Comparison of ENCODE assay signal across 24 cellular contexts in genomic region chr2:237624565-237624964, GRCh38. TPM values are rescaled to one million over a fixed set of nuclear protein-coding genes. Genes with fewer than 3 reads are reported as not detected.
DNase-seq lines count a peak whose midpoint lies in the region; ATAC-seq, FAIRE-seq and TF ChIP-seq lines count a peak whose summit lies in the region.
"Had no signal": no experiment of that assay in that cellular context is flagged by ENCODE, and none has a peak within 500 bp of the region (broad histone marks: within the 10 kb centered on the region; RNA-seq: fewer than 3 reads in every experiment).

No MANE protein-coding gene starts in this region.

- H3K27me3 Mint-ChIP-seq in activated naive CD4-positive, alpha-beta T cell treated with anti-CD3 and anti-CD28 coated beads for 36 hours (ENCODE audit: low read depth): peaks cover 6% of the 10 kb centered on the region
- peaks cover 79% of the 10 kb centered on the region for H3K27me3 Mint-ChIP-seq in activated naive CD4-positive, alpha-beta T cell treated with anti-CD3 and anti-CD28 coated beads, Interleukin-2, amount 10 ng/mL, durations not matched to agents 7 days and 5 days
- H3K27me3 Mint-ChIP-seq in stimulated activated naive B cell treated with anti-CD40 and anti-IgM and Interleukin-4, amounts not matched to agents 10 μg/mL and 1 μg/mL and 100 μg/mL, for 72 hours: peaks cover 10 to 15% of the 10 kb centered on the region in 2 donors

- no peak overlapping the region for H2AFZ ChIP-seq in HCT116 (ENCODE audit: low read depth, low read length, poor library complexity, severe bottlenecking)
- H2AFZ ChIP-seq: GM23248 had no signal

- no peaks in the 10 kb centered on the region for H3K79me2 ChIP-seq in HCT116 (ENCODE audit: insufficient read depth, low read length)

- H4K20me1 ChIP-seq in HCT116 (ENCODE audit: insufficient read depth): no peaks in the 10 kb centered on the region

- no peaks in the 10 kb centered on the region for H3K9me3 ChIP-seq in HCT116 (ENCODE audit: control insufficient read depth in 1 of 2, insufficient read depth in 1 of 2, low read depth in 1 of 2, low read length in 2 of 2)

- H3K4me1 ChIP-seq in HCT116 (ENCODE audit: control insufficient read depth in 1 of 2, insufficient read depth in 2 of 2, low read length in 2 of 2): no peaks in the 10 kb centered on the region

- no peak for TF ChIP-seq CTCF in HCT116 (IDR thresholded peaks at IDR 0.05 in 2 of 3, conservative IDR thresholded peaks at IDR 0.05 in 1 of 3; ENCODE audit: borderline replicate concordance in 1 of 3, insufficient read depth in 1 of 3, low read depth in 2 of 3, low read length in 2 of 3)
- no peak for TF ChIP-seq CTCF in bronchial epithelial cell (IDR thresholded peaks at IDR 0.05; ENCODE audit: insufficient read depth, low read length, severe bottlenecking)

- intact Hi-C loops in activated naive CD4-positive, alpha-beta T cell treated with anti-CD3 and anti-CD28 coated beads for 36 hours (cut with micrococcal nuclease): no loop called here
- intact Hi-C loops in HCT116 (cut with micrococcal nuclease): no loop called here

- FAIRE-seq in bronchial epithelial cell (lab: Jason Lieb, UNC): peak; percentile 28

- H3K4me2 ChIP-seq in HCT116 (ENCODE audit: low read length): no peak overlapping the region

- H3K9ac ChIP-seq in HCT116 (ENCODE audit: low read length): no peak overlapping the region
- H3K9ac ChIP-seq: GM23248 had no signal

- no peak for TF ChIP-seq POLR2A in HCT116 (IDR thresholded peaks at IDR 0.05; ENCODE audit: borderline replicate concordance, extremely low read depth, insufficient read depth, insufficient read length)

- no peaks in the 10 kb centered on the region for H3K9me3 Mint-ChIP-seq in activated naive CD4-positive, alpha-beta T cell treated with anti-CD3 and anti-CD28 coated beads for 36 hours
- H3K9me3 Mint-ChIP-seq in activated naive CD4-positive, alpha-beta T cell treated with anti-CD3 and anti-CD28 coated beads, Interleukin-2, amount 10 ng/mL, durations not matched to agents 7 days and 5 days: no peaks in the 10 kb centered on the region
- no peaks in the 10 kb centered on the region for H3K9me3 Mint-ChIP-seq in stimulated activated naive B cell treated with anti-CD40 and anti-IgM and Interleukin-4, amounts not matched to agents 10 μg/mL and 1 μg/mL and 100 μg/mL, for 72 hours
- H3K9me3 Mint-ChIP-seq: activated CD4-positive, alpha-beta T cell treated with anti-CD3 and anti-CD28 coated beads, Interleukin-2, amount 10 ng/mL, durations not matched to agents 7 days and 5 days; activated naive CD8-positive, alpha-beta T cell treated with anti-CD3 and anti-CD28 coated beads, Interleukin-2, amount 10 ng/mL, durations not matched to agents 7 days and 5 days; naive thymus-derived CD4-positive, alpha-beta T cell had no signal

- 0 out of 2 replicates have a peak, but pooled peaks have one; percentile 12 for TF ChIP-seq RAD21 in HCT116 (IDR thresholded peaks at IDR 0.05; ENCODE audit: low read depth)

- H3K4me3 Mint-ChIP-seq in activated naive CD4-positive, alpha-beta T cell treated with anti-CD3 and anti-CD28 coated beads for 36 hours: no peak overlapping the region
- no peak overlapping the region for H3K4me3 Mint-ChIP-seq in activated naive CD4-positive, alpha-beta T cell treated with anti-CD3 and anti-CD28 coated beads, Interleukin-2, amount 10 ng/mL, durations not matched to agents 7 days and 5 days
- H3K4me3 Mint-ChIP-seq in stimulated activated naive B cell treated with anti-CD40 and anti-IgM and Interleukin-4, amounts not matched to agents 10 μg/mL and 1 μg/mL and 100 μg/mL, for 72 hours: no peak overlapping the region
- H3K4me3 Mint-ChIP-seq: activated CD4-positive, alpha-beta T cell treated with anti-CD3 and anti-CD28 coated beads, Interleukin-2, amount 10 ng/mL, durations not matched to agents 7 days and 5 days; activated naive CD8-positive, alpha-beta T cell treated with anti-CD3 and anti-CD28 coated beads, Interleukin-2, amount 10 ng/mL, durations not matched to agents 7 days and 5 days; CD4-positive, CD25-positive, alpha-beta regulatory T cell had no signal

- RAD21 ChIA-PET in HCT116 (lab: Charles Lee; ENCODE audit: low non-redundant PET in 1 of 2, low total read pairs in 2 of 2, uncharacterized antibody in 2 of 2, unreplicated experiment in 2 of 2): no interaction called here

- no peaks in the 10 kb centered on the region for H3K36me3 Mint-ChIP-seq in activated naive CD4-positive, alpha-beta T cell treated with anti-CD3 and anti-CD28 coated beads for 36 hours (ENCODE audit: low read depth)
- no peaks in the 10 kb centered on the region for H3K36me3 Mint-ChIP-seq in activated naive CD4-positive, alpha-beta T cell treated with anti-CD3 and anti-CD28 coated beads, Interleukin-2, amount 10 ng/mL, durations not matched to agents 7 days and 5 days
- H3K36me3 Mint-ChIP-seq in stimulated activated naive B cell treated with anti-CD40 and anti-IgM and Interleukin-4, amounts not matched to agents 10 μg/mL and 1 μg/mL and 100 μg/mL, for 72 hours: peaks cover 0 to 1% of the 10 kb centered on the region in 2 donors
- H3K36me3 Mint-ChIP-seq: activated naive CD8-positive, alpha-beta T cell treated with anti-CD3 and anti-CD28 coated beads, Interleukin-2, amount 10 ng/mL, durations not matched to agents 7 days and 5 days; CD4-positive, CD25-positive, alpha-beta regulatory T cell; naive thymus-derived CD4-positive, alpha-beta T cell had no signal

- H3K27ac Mint-ChIP-seq in activated naive CD4-positive, alpha-beta T cell treated with anti-CD3 and anti-CD28 coated beads for 36 hours: no peak overlapping the region
- H3K27ac Mint-ChIP-seq in activated naive CD4-positive, alpha-beta T cell treated with anti-CD3 and anti-CD28 coated beads, Interleukin-2, amount 10 ng/mL, durations not matched to agents 7 days and 5 days: no peak overlapping the region
- peak overlapping the region; percentile 14 for H3K27ac Mint-ChIP-seq in stimulated activated naive B cell treated with anti-CD40 and anti-IgM and Interleukin-4, amounts not matched to agents 10 μg/mL and 1 μg/mL and 100 μg/mL, for 72 hours
- H3K27ac Mint-ChIP-seq: activated CD4-positive, alpha-beta T cell treated with anti-CD3 and anti-CD28 coated beads, Interleukin-2, amount 10 ng/mL, durations not matched to agents 7 days and 5 days; activated naive CD8-positive, alpha-beta T cell treated with anti-CD3 and anti-CD28 coated beads, Interleukin-2, amount 10 ng/mL, durations not matched to agents 7 days and 5 days; CD4-positive, CD25-positive, alpha-beta regulatory T cell had no signal

- H3K27me3 ChIP-seq in HCT116 (ENCODE audit: insufficient read depth, low read length) (no peaks in the 10 kb centered on the region), bronchial epithelial cell (ENCODE audit: control insufficient read depth, insufficient read depth, low read length) (peaks cover 14% of the 10 kb centered on the region)

- H3K27ac ChIP-seq in HCT116 (ENCODE audit: low read depth, low read length): no peak overlapping the region
- H3K27ac ChIP-seq: GM23248 had no signal

- peaks cover 9% of the 10 kb centered on the region for H3K4me1 Mint-ChIP-seq in activated naive CD4-positive, alpha-beta T cell treated with anti-CD3 and anti-CD28 coated beads for 36 hours (ENCODE audit: low read depth)
- H3K4me1 Mint-ChIP-seq in activated naive CD4-positive, alpha-beta T cell treated with anti-CD3 and anti-CD28 coated beads, Interleukin-2, amount 10 ng/mL, durations not matched to agents 7 days and 5 days: peaks cover 15% of the 10 kb centered on the region
- H3K4me1 Mint-ChIP-seq in stimulated activated naive B cell treated with anti-CD40 and anti-IgM and Interleukin-4, amounts not matched to agents 10 μg/mL and 1 μg/mL and 100 μg/mL, for 72 hours: peaks cover 14 to 30% of the 10 kb centered on the region in 2 donors

- no TSS peak for BruUV-seq in HCT116 (replicated peaks; lab: Mats Ljungman, UMichigan)

- POLR2A ChIA-PET in HCT116 (lab: Charles Lee): no interaction called here

- no peak for ATAC-seq in HCT116
- no peak for ATAC-seq in stimulated activated naive B cell treated with anti-CD40 and anti-IgM and Interleukin-4, amounts not matched to agents 10 μg/mL and 1 μg/mL and 100 μg/mL, for 72 hours (replicated peaks)
- ATAC-seq: esophagus mucosa; stimulated activated naive CD8-positive, alpha-beta T cell treated with anti-CD3 and anti-CD28 coated beads, Interleukin-15, Interleukin-2, amounts not matched to agents 100 U/mL and 50 U/mL, for 24 hours had no signal

- H3K4me3 ChIP-seq in HCT116 (replicated peaks in 1 of 2; ENCODE audit: low read depth in 1 of 2, low read length in 2 of 2) (no peak overlapping the region), bronchial epithelial cell (ENCODE audit: low read depth, low read length) (no peak overlapping the region)
- H3K4me3 ChIP-seq: GM23248 had no signal

- DNase-seq in activated naive CD4-positive, alpha-beta T cell treated with anti-CD3 and anti-CD28 coated beads for 36 hours: peak; percentile 17
- DNase-seq in activated naive CD4-positive, alpha-beta T cell treated with anti-CD3 and anti-CD28 coated beads, Interleukin-2, amount 10 ng/mL, durations not matched to agents 7 days and 5 days: no peak
- DNase-seq in HCT116 (ENCODE audit: low read depth, low spot score): no peak
- DNase-seq in bronchial epithelial cell (ENCODE audit: low read depth): no peak
- no peak for DNase-seq in stimulated activated naive B cell treated with anti-CD40 and anti-IgM and Interleukin-4, amounts not matched to agents 10 μg/mL and 1 μg/mL and 100 μg/mL, for 72 hours
- no peak for DNase-seq in NCI-H2029 (lab: John Stamatoyannopoulos, UW)
- DNase-seq in NCI-H1092 (lab: John Stamatoyannopoulos, UW): no peak
- DNase-seq in NCI-H1105 treated with DMSO at 0.1 percent for 48 hours (lab: John Stamatoyannopoulos, UW): no peak
- DNase-seq: activated CD4-positive, alpha-beta T cell treated with anti-CD3 and anti-CD28 coated beads, Interleukin-2, amount 10 ng/mL, durations not matched to agents 7 days and 5 days; activated naive CD8-positive, alpha-beta T cell treated with anti-CD3 and anti-CD28 coated beads, Interleukin-2, amount 10 ng/mL, durations not matched to agents 7 days and 5 days; activated T-cell treated with anti-CD3 and anti-CD28 coated beads, Interleukin-2, amount 50 U/mL, for 48 hours; CD4-positive, CD25-positive, alpha-beta regulatory T cell; DMS79; naive thymus-derived CD4-positive, alpha-beta T cell; NCI-H1436; NCI-H82; stimulated activated CD4-positive, alpha-beta T cell treated with anti-CD3 and anti-CD28 coated beads, Interleukin-15, amount 100 ng/mL, for 24 hours; stimulated activated naive CD8-positive, alpha-beta T cell treated with anti-CD3 and anti-CD28 coated beads, Interleukin-15, Interleukin-2, amounts not matched to agents 100 U/mL and 50 U/mL, for 24 hours had no signal

- CTCF ChIA-PET in activated naive CD4-positive, alpha-beta T cell treated with anti-CD3 and anti-CD28 coated beads for 36 hours (lab: Charles Lee): no interaction called here
- CTCF ChIA-PET in activated naive CD4-positive, alpha-beta T cell treated with anti-CD3 and anti-CD28 coated beads, Interleukin-2, amount 10 ng/mL, durations not matched to agents 7 days and 5 days (lab: Charles Lee): no interaction called here
- CTCF ChIA-PET in HCT116 (lab: Charles Lee): no interaction called here

- no peaks in the 10 kb centered on the region for H3K9me2 ChIP-seq in HCT116 (ENCODE audit: insufficient read depth)

- H3K36me3 ChIP-seq in HCT116 (ENCODE audit: control insufficient read depth in 1 of 2, insufficient read depth in 2 of 2, low read length in 2 of 2): no peaks in the 10 kb centered on the region
- H3K36me3 ChIP-seq in bronchial epithelial cell (ENCODE audit: control insufficient read depth, insufficient read depth, low read length): no peaks in the 10 kb centered on the region

RNA-seq across cellular contexts. Expression of gene LRRFIP1, which starts 2.8 kb away (rescaled TPM):
- total RNA-seq in activated naive CD4-positive, alpha-beta T cell treated with anti-CD3 and anti-CD28 coated beads for 36 hours: 100 to 1,000 TPM; 154 to 155 TPM
- total RNA-seq in HCT116 (2021; ENCODE audit: unreplicated experiment): 76.9 TPM
- 55.4 and 60.6 TPM in 2 replicates for polyA plus RNA-seq in HCT116 (2012)
- 115 and 183 TPM in 2 replicates for total RNA-seq in bronchial epithelial cell

RNA-seq across cellular contexts. Expression of gene RAB17, which starts 34.0 kb away (rescaled TPM):
- not detected for total RNA-seq in activated naive CD4-positive, alpha-beta T cell treated with anti-CD3 and anti-CD28 coated beads for 36 hours
- total RNA-seq in HCT116 (2021; ENCODE audit: unreplicated experiment): 41.8 TPM
- 28.8 and 31.5 TPM in 2 replicates for polyA plus RNA-seq in HCT116 (2012)
- total RNA-seq in bronchial epithelial cell: 1.0 and 2.4 TPM in 2 replicates
- total RNA-seq: activated CD4-positive, alpha-beta T cell treated with anti-CD3 and anti-CD28 coated beads, Interleukin-2, amount 10 ng/mL, durations not matched to agents 7 days and 5 days; activated naive CD8-positive, alpha-beta T cell treated with anti-CD3 and anti-CD28 coated beads, Interleukin-2, amount 10 ng/mL, durations not matched to agents 7 days and 5 days; CD4-positive, CD25-positive, alpha-beta regulatory T cell; naive thymus-derived CD4-positive, alpha-beta T cell had no signal
- polyA plus RNA-seq: CD4-positive, CD25-positive, alpha-beta regulatory T cell; GM23248; naive thymus-derived CD4-positive, alpha-beta T cell had no signal

RNA-seq across cellular contexts. Expression of gene PRLH, which starts 58.2 kb away (rescaled TPM):
- total RNA-seq in activated naive CD4-positive, alpha-beta T cell treated with anti-CD3 and anti-CD28 coated beads for 36 hours: not detected
- not detected for total RNA-seq in HCT116 (2021; ENCODE audit: unreplicated experiment)
- polyA plus RNA-seq in HCT116 (2012): not detected in 2 replicates
- total RNA-seq in bronchial epithelial cell: not detected in 2 replicates
- total RNA-seq: A172; activated CD4-positive, alpha-beta T cell treated with anti-CD3 and anti-CD28 coated beads, Interleukin-2, amount 10 ng/mL, durations not matched to agents 7 days and 5 days; activated naive CD8-positive, alpha-beta T cell treated with anti-CD3 and anti-CD28 coated beads, Interleukin-2, amount 10 ng/mL, durations not matched to agents 7 days and 5 days; CD4-positive, CD25-positive, alpha-beta regulatory T cell; esophagus mucosa; GM23248; lower leg skin; naive thymus-derived CD4-positive, alpha-beta T cell; pulmonary artery endothelial cell; urinary bladder had no signal
- polyA plus RNA-seq: CD4-positive, CD25-positive, alpha-beta regulatory T cell; GM23248; naive thymus-derived CD4-positive, alpha-beta T cell; urinary bladder had no signal

Comparison
In these comparisons a context has a peak if more than half of its experiments do, and no peak if none do; other contexts are left out.
1. RNA of gene RAB17, which starts 34.0 kb away (total RNA-seq): 41.8 TPM in HCT116 (single experiment); 1.0 to 2.4 TPM in bronchial epithelial cell and not detected in activated naive CD4-positive, alpha-beta T cell treated with anti-CD3 and anti-CD28 coated beads for 36 hours; every median in the first group is over 10 times any median in the second.